In the genomic region with DNA sequence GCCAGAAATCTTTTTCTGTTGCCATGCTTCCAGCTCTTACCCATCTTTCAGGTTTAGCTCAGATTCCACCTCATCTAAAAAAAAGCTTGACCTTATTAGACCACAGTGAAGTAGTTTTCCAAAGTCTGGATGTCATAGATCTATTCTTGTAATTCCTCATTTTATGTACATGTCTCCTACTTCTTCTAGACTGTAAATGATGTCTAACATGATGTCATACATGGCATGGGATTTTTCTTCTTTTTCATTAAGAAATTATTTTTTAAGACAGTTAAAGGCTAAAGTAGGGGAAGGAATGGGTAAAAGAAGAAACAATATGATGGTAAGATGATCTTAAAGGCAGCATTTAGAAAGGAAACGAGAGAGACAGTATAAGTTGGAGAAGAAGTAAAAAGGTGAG, we compare ENCODE assay signal across 16 cellular contexts.
A peak's percentile ranks its signal among the peaks of the same experiment; 100 is the strongest.
DNase-seq lines count a peak whose midpoint lies in the region; ATAC-seq and TF ChIP-seq lines count a peak whose summit lies in the region.
"Had no signal": no experiment of that assay in that cellular context is flagged by ENCODE, and none has a peak within 500 bp of the region (broad histone marks: within the 10 kb centered on the region; RNA-seq: fewer than 3 reads in every experiment).

No MANE protein-coding gene starts in this region.

- no peaks in the 10 kb centered on the region for H3K9me3 Mint-ChIP-seq in activated naive CD8-positive, alpha-beta T cell (ENCODE audit: low read depth)
- H3K9me3 Mint-ChIP-seq: activated T-helper 1 cell treated with anti-CD3 and anti-CD28 coated beads, Interleukin-12 subunit alpha, Interleukin-12 subunit beta, Interleukin-2, Interleukin-4 antibody, amounts not matched to agents 30 ng/mL and 10 ng/mL and 1 ng/mL, durations not matched to agents 14 hours and 24 hours and 36 hours; T-helper 1 cell treated with Interleukin-12 subunit alpha and Interleukin-12 subunit beta and Interleukin-4 antibody, amounts not matched to agents 30 μg/mL and 1 μg/mL, for 36 hours had no signal

- peaks cover 76% of the 10 kb centered on the region for H3K4me1 Mint-ChIP-seq in activated naive CD8-positive, alpha-beta T cell (ENCODE audit: low read depth)

- peak overlapping the region; percentile 89 for H3K27ac Mint-ChIP-seq in activated naive CD8-positive, alpha-beta T cell
- H3K27ac Mint-ChIP-seq: activated T-helper 1 cell treated with anti-CD3 and anti-CD28 coated beads, Interleukin-12 subunit alpha, Interleukin-12 subunit beta, Interleukin-2, Interleukin-4 antibody, amounts not matched to agents 30 ng/mL and 10 ng/mL and 1 ng/mL, durations not matched to agents 14 hours and 24 hours and 36 hours had no signal

- H3K27me3 Mint-ChIP-seq in activated naive CD8-positive, alpha-beta T cell: no peaks in the 10 kb centered on the region

- no peak overlapping the region for H3K4me3 Mint-ChIP-seq in activated naive CD8-positive, alpha-beta T cell
- H3K4me3 Mint-ChIP-seq: activated T-helper 1 cell treated with anti-CD3 and anti-CD28 coated beads, Interleukin-12 subunit alpha, Interleukin-12 subunit beta, Interleukin-2, Interleukin-4 antibody, amounts not matched to agents 30 ng/mL and 10 ng/mL and 1 ng/mL, durations not matched to agents 14 hours and 24 hours and 36 hours had no signal

- no peaks in the 10 kb centered on the region for H3K27me3 ChIP-seq in neutrophil
- H3K27me3 ChIP-seq: brain microvascular endothelial cell had no signal

- peaks cover 26 to 33% of the 10 kb centered on the region in 2 experiments for H3K4me1 ChIP-seq in neutrophil (ENCODE audit: control insufficient read depth in 1 of 2, insufficient read depth in 1 of 2, low read depth in 1 of 2, low read length in 1 of 2)

- ATAC-seq in GM18909 (IDR thresholded peaks at IDR 0.05; ENCODE audit: poor library complexity, unreplicated experiment): peak; percentile 5

- H3K9me3 ChIP-seq in neutrophil: no peaks in the 10 kb centered on the region
- H3K9me3 ChIP-seq: lower lobe of right lung had no signal

- H3K27ac ChIP-seq in neutrophil: peak overlapping the region; percentile 58
- H3K27ac ChIP-seq: brain microvascular endothelial cell, lower lobe of right lung had no signal

- TF ChIP-seq CTCF in neutrophil (IDR thresholded peaks at IDR 0.05): no peak

- H3K36me3 ChIP-seq in neutrophil: peaks cover 11% of the 10 kb centered on the region

- no peak overlapping the region for H3K4me3 ChIP-seq in neutrophil (ENCODE audit: low read depth in 1 of 2, low read length in 1 of 2)
- H3K4me3 ChIP-seq: lower lobe of right lung had no signal

- DNase-seq in CD1c-positive myeloid dendritic cell (ENCODE audit: extremely low spot score) (peak; percentile 30), medulla oblongata (ENCODE audit: extremely low spot score) (no peak), SKM-1 (lab: John Stamatoyannopoulos, UW; ENCODE audit: unreplicated experiment) (no peak), GM19238 (ENCODE audit: insufficient read length, low spot score) (no peak)
- DNase-seq: activated CD4-positive, alpha-beta T cell treated with anti-CD3 and anti-CD28 coated beads for 1 hour; brain microvascular endothelial cell; C1 segment of cervical spinal cord; effector CD4-positive, alpha-beta T cell; lower lobe of right lung; MM.1S; small intestine had no signal

- peaks cover 21% of the 10 kb centered on the region for H3K36me3 Mint-ChIP-seq in activated naive CD8-positive, alpha-beta T cell
